In the genomic region with DNA sequence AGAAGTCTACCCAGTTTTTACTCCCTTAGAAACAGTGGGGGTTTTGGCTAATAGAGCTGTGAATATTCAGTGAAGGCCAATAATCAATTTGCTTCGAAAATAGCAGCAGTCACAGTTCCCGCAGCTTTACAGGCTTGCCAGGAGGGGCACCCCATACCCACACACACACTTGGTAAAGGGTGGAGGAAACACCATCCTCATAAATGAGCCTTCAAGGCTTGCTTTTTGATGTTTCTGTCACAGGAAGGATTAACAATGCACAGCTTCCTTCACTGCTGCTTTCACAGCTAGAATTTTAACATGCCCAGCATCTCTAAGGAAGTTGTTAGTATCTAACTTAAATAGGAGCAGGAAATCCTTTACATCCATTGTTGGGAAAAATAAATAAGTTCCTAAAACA, we compare ENCODE assay signal across 23 cellular contexts.
DNase-seq lines count a peak whose midpoint lies in the region; ATAC-seq and TF ChIP-seq lines count a peak whose summit lies in the region.
"Had no signal": no experiment of that assay in that cellular context is flagged by ENCODE, and none has a peak within 500 bp of the region (broad histone marks: within the 10 kb centered on the region; RNA-seq: fewer than 3 reads in every experiment).

No MANE protein-coding gene starts in this region.

- no peaks in the 10 kb centered on the region for H4K20me1 ChIP-seq in neural progenitor cell (ENCODE audit: low read depth)

- no peak overlapping the region for H3K4me2 ChIP-seq in neural progenitor cell
- H3K4me2 ChIP-seq: smooth muscle cell had no signal

- no peaks in the 10 kb centered on the region for H3K4me1 ChIP-seq in NT2/D1 (ENCODE audit: insufficient read depth, insufficient read length)
- H3K4me1 ChIP-seq in neural progenitor cell, result peaks cover 11% of the 10 kb centered on the region
- H3K4me1 ChIP-seq: suprapubic skin had no signal

- H3K36me3 ChIP-seq in H7 (replicated peaks; ENCODE audit: control insufficient read depth, insufficient read depth, low read length) (no peaks in the 10 kb centered on the region), NT2/D1 (ENCODE audit: insufficient read depth, insufficient read length, low read length) (no peaks in the 10 kb centered on the region), neural progenitor cell (no peaks in the 10 kb centered on the region)
- H3K36me3 ChIP-seq: cardiac muscle cell, suprapubic skin had no signal

- peak overlapping the region; percentile 81 for H2AFZ ChIP-seq in neural progenitor cell (replicated peaks)

- H3K9ac ChIP-seq in NT2/D1 (ENCODE audit: insufficient read length, low read depth) (no peak overlapping the region), neural progenitor cell (no peak overlapping the region)

- H3K9me3 Mint-ChIP-seq in endothelial cell (ENCODE audit: unreplicated experiment) (peaks cover 4% of the 10 kb centered on the region), neural progenitor cell (peaks cover 12% of the 10 kb centered on the region)
- H3K9me3 Mint-ChIP-seq: activated naive CD4-positive, alpha-beta T cell treated with anti-CD3 and anti-CD28 coated beads, Interleukin-2, amount 50 U/mL, for 24 hours; activated T-helper 1 cell treated with anti-CD3 and anti-CD28 coated beads, Interleukin-12 subunit alpha, Interleukin-12 subunit beta, Interleukin-2, Interleukin-4 antibody, amounts not matched to agents 30 ng/mL and 10 ng/mL and 1 ng/mL, durations not matched to agents 14 hours and 24 hours and 36 hours had no signal

- no peak for ATAC-seq in HG03442 (IDR thresholded peaks at IDR 0.05; ENCODE audit: unreplicated experiment)
- ATAC-seq: effector memory CD8-positive, alpha-beta T cell; stimulated activated naive B cell treated with anti-CD40 and anti-IgM and Interleukin-4, amounts not matched to agents 10 μg/mL and 1 μg/mL and 100 μg/mL, for 72 hours had no signal

- no peak overlapping the region for H3K27ac ChIP-seq in neural progenitor cell
- H3K27ac ChIP-seq: cardiac muscle cell, coronary artery, suprapubic skin had no signal

- H3K27ac Mint-ChIP-seq in endothelial cell (ENCODE audit: unreplicated experiment) (peak overlapping the region; percentile 64), neural progenitor cell (no peak overlapping the region)
- H3K27ac Mint-ChIP-seq: activated naive CD4-positive, alpha-beta T cell treated with anti-CD3 and anti-CD28 coated beads, Interleukin-2, amount 50 U/mL, for 24 hours; activated T-helper 1 cell treated with anti-CD3 and anti-CD28 coated beads, Interleukin-12 subunit alpha, Interleukin-12 subunit beta, Interleukin-2, Interleukin-4 antibody, amounts not matched to agents 30 ng/mL and 10 ng/mL and 1 ng/mL, durations not matched to agents 14 hours and 24 hours and 36 hours; effector memory CD8-positive, alpha-beta T cell; IgD-negative memory B cell; stimulated activated naive B cell treated with anti-CD40 and anti-IgM and Interleukin-4, amounts not matched to agents 10 μg/mL and 1 μg/mL and 100 μg/mL, for 72 hours had no signal

- H3K4me3 Mint-ChIP-seq in endothelial cell (ENCODE audit: unreplicated experiment) (no peak overlapping the region), neural progenitor cell (no peak overlapping the region)
- H3K4me3 Mint-ChIP-seq: activated naive CD4-positive, alpha-beta T cell treated with anti-CD3 and anti-CD28 coated beads, Interleukin-2, amount 50 U/mL, for 24 hours; activated T-helper 1 cell treated with anti-CD3 and anti-CD28 coated beads, Interleukin-12 subunit alpha, Interleukin-12 subunit beta, Interleukin-2, Interleukin-4 antibody, amounts not matched to agents 30 ng/mL and 10 ng/mL and 1 ng/mL, durations not matched to agents 14 hours and 24 hours and 36 hours; effector memory CD8-positive, alpha-beta T cell; IgD-negative memory B cell; stimulated activated naive B cell treated with anti-CD40 and anti-IgM and Interleukin-4, amounts not matched to agents 10 μg/mL and 1 μg/mL and 100 μg/mL, for 72 hours had no signal

- H3K4me3 ChIP-seq in H7 (ENCODE audit: insufficient read depth, low read depth, low read length) (no peak overlapping the region), NT2/D1 (ENCODE audit: insufficient read length, low read depth) (no peak overlapping the region), neural progenitor cell (no peak overlapping the region)
- H3K4me3 ChIP-seq: cardiac muscle cell, coronary artery, smooth muscle cell, suprapubic skin had no signal

- no peaks in the 10 kb centered on the region for H3K27me3 ChIP-seq in H7 (ENCODE audit: control insufficient read depth, insufficient read depth, low read length)
- no peaks in the 10 kb centered on the region for H3K27me3 ChIP-seq in NT2/D1 (ENCODE audit: insufficient read depth, insufficient read length)
- no peaks in the 10 kb centered on the region for H3K27me3 ChIP-seq in neural progenitor cell
- H3K27me3 ChIP-seq: suprapubic skin had no signal

- peaks cover 6% of the 10 kb centered on the region for H3F3A ChIP-seq in neural progenitor cell (ENCODE audit: low read depth)

- H3K79me2 ChIP-seq in neural progenitor cell (ENCODE audit: low read depth), result no peaks in the 10 kb centered on the region

- TF ChIP-seq CTCF in endothelial cell (IDR thresholded peaks at IDR 0.05; ENCODE audit: unreplicated experiment) (no peak), neural progenitor cell (IDR thresholded peaks at IDR 0.05) (peak; percentile 33)

- no peaks in the 10 kb centered on the region for H3K36me3 Mint-ChIP-seq in endothelial cell (ENCODE audit: low read depth, unreplicated experiment)
- no peaks in the 10 kb centered on the region for H3K36me3 Mint-ChIP-seq in neural progenitor cell
- H3K36me3 Mint-ChIP-seq: activated naive CD4-positive, alpha-beta T cell treated with anti-CD3 and anti-CD28 coated beads, Interleukin-2, amount 50 U/mL, for 24 hours; IgD-negative memory B cell; stimulated activated naive B cell treated with anti-CD40 and anti-IgM and Interleukin-4, amounts not matched to agents 10 μg/mL and 1 μg/mL and 100 μg/mL, for 72 hours had no signal

- H3K27me3 Mint-ChIP-seq in endothelial cell (ENCODE audit: unreplicated experiment) (peaks cover 8% of the 10 kb centered on the region), neural progenitor cell (ENCODE audit: insufficient read depth, low read depth) (no peaks in the 10 kb centered on the region)
- H3K27me3 Mint-ChIP-seq: activated naive CD4-positive, alpha-beta T cell treated with anti-CD3 and anti-CD28 coated beads, Interleukin-2, amount 50 U/mL, for 24 hours; effector memory CD8-positive, alpha-beta T cell; IgD-negative memory B cell; stimulated activated naive B cell treated with anti-CD40 and anti-IgM and Interleukin-4, amounts not matched to agents 10 μg/mL and 1 μg/mL and 100 μg/mL, for 72 hours had no signal

- H3K4me1 Mint-ChIP-seq in endothelial cell (ENCODE audit: unreplicated experiment) (peaks cover 30% of the 10 kb centered on the region), neural progenitor cell (peaks cover 20% of the 10 kb centered on the region)
- H3K4me1 Mint-ChIP-seq: activated naive CD4-positive, alpha-beta T cell treated with anti-CD3 and anti-CD28 coated beads, Interleukin-2, amount 50 U/mL, for 24 hours; IgD-negative memory B cell; stimulated activated naive B cell treated with anti-CD40 and anti-IgM and Interleukin-4, amounts not matched to agents 10 μg/mL and 1 μg/mL and 100 μg/mL, for 72 hours had no signal

- DNase-seq in H7 (peak; percentile 8), NT2/D1 (ENCODE audit: low read depth, low spot score) (peak; percentile 30), endothelial cell (ENCODE audit: low spot score) (peak; percentile 17), neural progenitor cell (ENCODE audit: low spot score) (no peak), retina (no peak), amniotic stem cell (lab: John Stamatoyannopoulos, UW) (no peak)
- DNase-seq: activated CD4-positive, alpha-beta T cell treated with anti-CD3 and anti-CD28 coated beads, Interleukin-2, amount 50 U/mL, for 4 hours; anterior cingulate cortex; C1 segment of cervical spinal cord; Calu3; effector memory CD8-positive, alpha-beta T cell; HCEC 1CT; hypothalamus; NCI-H524 treated with DMSO at 0.1 percent for 48 hours; stimulated activated naive B cell treated with anti-CD40 and anti-IgM and Interleukin-4, amounts not matched to agents 10 μg/mL and 1 μg/mL and 100 μg/mL, for 72 hours had no signal

- H3K9me3 ChIP-seq in NT2/D1 (ENCODE audit: insufficient read depth, low read length), result no peaks in the 10 kb centered on the region
- H3K9me3 ChIP-seq in neural progenitor cell (ENCODE audit: low read depth), result no peaks in the 10 kb centered on the region
- H3K9me3 ChIP-seq: suprapubic skin had no signal

Comparison
In these comparisons a context has a peak if more than half of its experiments do, and no peak if none do; other contexts are left out.
1. DNase-seq: peak in H7 (single experiment), NT2/D1 (single experiment) and endothelial cell (single experiment); none in neural progenitor cell (single experiment), retina (single experiment) and amniotic stem cell (single experiment).